11 cellular contexts compared by ENCODE assay signal in the genomic region with DNA sequence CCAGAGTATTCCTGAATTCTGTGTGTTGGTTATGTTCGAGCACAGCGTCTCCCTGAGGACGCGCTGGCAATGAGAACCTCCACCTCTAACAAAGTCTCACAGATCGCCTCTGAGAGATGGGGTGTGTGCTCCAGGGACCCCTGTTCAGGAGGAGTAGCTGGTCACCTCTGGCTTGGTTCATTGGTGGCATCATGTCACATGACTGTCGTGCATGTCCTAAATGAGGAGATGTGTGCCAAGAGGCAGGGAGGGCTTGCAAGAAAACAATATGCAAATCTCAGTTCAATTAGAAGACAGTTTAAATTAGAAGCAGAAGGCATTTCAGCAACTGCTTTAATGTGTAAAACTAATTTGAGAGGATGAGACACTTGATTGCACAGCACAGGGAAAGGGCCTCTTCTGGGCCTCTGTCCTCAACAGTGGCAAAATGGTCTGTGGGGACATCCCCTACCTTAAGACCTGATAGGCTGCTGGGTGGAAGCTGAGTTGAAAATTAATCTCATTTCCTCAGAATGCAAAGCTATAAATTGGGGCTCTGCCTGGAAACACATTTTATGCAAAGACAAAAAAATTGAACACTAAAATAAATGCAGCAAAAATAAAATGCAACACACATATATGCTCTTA. TPM values are rescaled to one million over a fixed set of nuclear protein-coding genes. Genes with fewer than 3 reads are reported as not detected.
A peak's percentile ranks its signal among the peaks of the same experiment; 100 is the strongest.
DNase-seq lines count a peak whose midpoint lies in the region; ATAC-seq and TF ChIP-seq lines count a peak whose summit lies in the region.
"Had no signal": no experiment of that assay in that cellular context is flagged by ENCODE, and none has a peak within 500 bp of the region (broad histone marks: within the 10 kb centered on the region; RNA-seq: fewer than 3 reads in every experiment).

No MANE protein-coding gene starts in this region.

- no peak for TF ChIP-seq CTCF in progenitor cell of endocrine pancreas (IDR thresholded peaks at IDR 0.05; ENCODE audit: unreplicated experiment)

- H3K27me3 Mint-ChIP-seq in progenitor cell of endocrine pancreas = no peaks in the 10 kb centered on the region

- H3K9me2 ChIP-seq in Karpas-422 (replicated peaks; ENCODE audit: insufficient read depth, low read length) = no peaks in the 10 kb centered on the region

- H4K20me1 ChIP-seq in Karpas-422 (ENCODE audit: insufficient read depth, low read depth, low read length) = no peaks in the 10 kb centered on the region

- H2AFZ ChIP-seq in Karpas-422 (ENCODE audit: low read length) = no peak overlapping the region

- H3K4me1 Mint-ChIP-seq in progenitor cell of endocrine pancreas (ENCODE audit: low read depth) = peaks cover 26% of the 10 kb centered on the region

- H3K4me3 ChIP-seq in Karpas-422 (ENCODE audit: low read length) = peak overlapping the region; percentile 24; the same call in 1 of the 2 replicates
- H3K4me3 ChIP-seq: suprapubic skin had no signal

- H3K27me3 ChIP-seq in Karpas-422 (ENCODE audit: low read length) = no peaks in the 10 kb centered on the region
- H3K27me3 ChIP-seq: neutrophil, suprapubic skin had no signal

- peak overlapping the region; percentile 42; the same call in 1 of the 2 replicates for H3K27ac ChIP-seq in Karpas-422 (ENCODE audit: low read length)
- H3K27ac ChIP-seq: neutrophil had no signal

- no peaks in the 10 kb centered on the region for H3K9me3 ChIP-seq in Karpas-422 (ENCODE audit: low read length)
- H3K9me3 ChIP-seq: neutrophil, suprapubic skin had no signal

- DNase-seq in Karpas-422 (peak; percentile 68), progenitor cell of endocrine pancreas (ENCODE audit: low spot score, unreplicated experiment) (no peak), NCI-H2081 (lab: John Stamatoyannopoulos, UW) (no peak), medulla oblongata (ENCODE audit: extremely low spot score) (no peak), Ammon's horn (ENCODE audit: low spot score) (no peak), NCI-H1417 treated with DMSO at 0.1 percent for 48 hours (lab: John Stamatoyannopoulos, UW) (no peak)
- DNase-seq: stimulated activated CD4-positive, alpha-beta T cell treated with anti-CD3 and anti-CD28 coated beads, Interleukin-1b, Interleukin-23, amount 100 ng/mL, for 48 hours had no signal

- H3K9me3 Mint-ChIP-seq in progenitor cell of endocrine pancreas (ENCODE audit: low read depth) = peaks cover 4% of the 10 kb centered on the region

- no peak overlapping the region for H3K4me3 Mint-ChIP-seq in progenitor cell of endocrine pancreas (ENCODE audit: low read depth)

- no peaks in the 10 kb centered on the region for H3K79me2 ChIP-seq in Karpas-422 (ENCODE audit: low read length)

- H3K36me3 Mint-ChIP-seq in progenitor cell of endocrine pancreas (ENCODE audit: insufficient read depth) = no peaks in the 10 kb centered on the region

- peaks cover 24% of the 10 kb centered on the region for H3K4me1 ChIP-seq in Karpas-422 (ENCODE audit: low read length)

- H3K4me2 ChIP-seq in Karpas-422 (ENCODE audit: low read depth, low read length, poor library complexity, severe bottlenecking) = peak overlapping the region; percentile 37

- ATAC-seq in GM18867 (IDR thresholded peaks at IDR 0.05; ENCODE audit: unreplicated experiment) (peak; percentile 28), GM21825 (IDR thresholded peaks at IDR 0.05; ENCODE audit: unreplicated experiment) (peak; percentile 59)

- no peaks in the 10 kb centered on the region for H3K36me3 ChIP-seq in Karpas-422 (ENCODE audit: insufficient read depth, low read length)
- H3K36me3 ChIP-seq: neutrophil, suprapubic skin had no signal

- peak overlapping the region; percentile 53 for H3K27ac Mint-ChIP-seq in progenitor cell of endocrine pancreas

- no peak overlapping the region for H3K9ac ChIP-seq in Karpas-422 (ENCODE audit: low read length)

RNA-seq across cellular contexts. Expression of gene SPATA13, which starts 54.6 kb away (rescaled TPM):
- 1.7 and 2.1 TPM in 2 replicates for total RNA-seq in Karpas-422 (2014; rRNA removed; shearing (Covaris generic); ENCODE audit: low replicate concordance)
- total RNA-seq in progenitor cell of endocrine pancreas = 32.5 and 35.8 TPM in 2 replicates

Comparison
In these comparisons a context has a peak if more than half of its experiments do, and no peak if none do; other contexts are left out.
1. RNA of gene SPATA13, which starts 54.6 kb away (total RNA-seq): 32.5 to 35.8 TPM in progenitor cell of endocrine pancreas; 1.7 to 2.1 TPM in Karpas-422; every median in the first group is over 10 times any median in the second.